In genomic region chr1:109299984-109300343, GRCh38 we compare ENCODE assay signal across 2 cellular contexts.
TF ChIP-seq lines count a peak whose summit lies in the region.

No MANE protein-coding gene starts in this region.

TF ChIP-seq in K562, 482 proteins besides CTCF, POLR2A, EP300 and RAD21:
- TF ChIP-seq TEAD4 (IDR thresholded peaks at IDR 0.05; ENCODE audit: low read length) (no peak), TEAD4 (CRISPR knock-in tag; IDR thresholded peaks at IDR 0.05; ENCODE audit: borderline replicate concordance) (no peak), ZNF354B (CRISPR knock-in tag; IDR thresholded peaks at IDR 0.05) (no peak), ZNF436 (CRISPR knock-in tag; IDR thresholded peaks at IDR 0.05) (no peak), ZNF277 (CRISPR knock-in tag; IDR thresholded peaks at IDR 0.05; ENCODE audit: borderline replicate concordance) (no peak), THAP7 (CRISPR knock-in tag; IDR thresholded peaks at IDR 0.05) (no peak), TFAP4 (CRISPR knock-in tag; IDR thresholded peaks at IDR 0.05; ENCODE audit: borderline replicate concordance) (no peak)
TF ChIP-seq in K562: peak in this region for 0.

TF ChIP-seq in H1, 55 proteins besides CTCF, POLR2A, EP300 and RAD21:
- TF ChIP-seq CBX5 (IDR thresholded peaks at IDR 0.05; ENCODE audit: low read depth, low read length), result no peak
- TF ChIP-seq MAX (IDR thresholded peaks at IDR 0.05), result no peak
- TF ChIP-seq PHF8 (conservative IDR thresholded peaks at IDR 0.05; ENCODE audit: low read depth, low read length), result no peak
- TF ChIP-seq ZNF274 (IDR thresholded peaks at IDR 0.05; ENCODE audit: borderline replicate concordance, extremely low read depth, low read length), result no peak
- TF ChIP-seq EGR1 (IDR thresholded peaks at IDR 0.05; ENCODE audit: borderline replicate concordance, low read depth, low read length), result no peak
- no peak for TF ChIP-seq EZH2 (IDR thresholded peaks at IDR 0.05; ENCODE audit: low read depth, low read length, severe bottlenecking)
